Comparison of ENCODE assay signal across 10 cellular contexts in genomic region chr18:27184115-27185024, GRCh38. TPM values are rescaled to one million over a fixed set of nuclear protein-coding genes. Genes with fewer than 3 reads are reported as not detected.
DNase-seq lines count a peak whose midpoint lies in the region; ATAC-seq and TF ChIP-seq lines count a peak whose summit lies in the region.
"Had no signal": no experiment of that assay in that cellular context is flagged by ENCODE, and none has a peak within 500 bp of the region (broad histone marks: within the 10 kb centered on the region; RNA-seq: fewer than 3 reads in every experiment).

No MANE protein-coding gene starts in this region.

- ATAC-seq in body of pancreas (peak; percentile 21), HG02885 (IDR thresholded peaks at IDR 0.05; ENCODE audit: poor library complexity, unreplicated experiment) (no peak)
- no peak for ATAC-seq in activated CD4-positive, alpha-beta T cell treated with anti-CD3 and anti-CD28 coated beads for 36 hours

- no peak overlapping the region; the same call in 1 of the 2 replicates for H3K9ac ChIP-seq in HUES64 (ENCODE audit: low read depth, low read length)

- H3K36me3 Mint-ChIP-seq in activated CD4-positive, alpha-beta T cell treated with anti-CD3 and anti-CD28 coated beads for 36 hours (ENCODE audit: low read depth), result no peaks in the 10 kb centered on the region

- peaks cover 39% of the 10 kb centered on the region for H3K27me3 ChIP-seq in HUES64 (ENCODE audit: insufficient read depth, low read length)
- no peaks in the 10 kb centered on the region for H3K27me3 ChIP-seq in body of pancreas
- H3K27me3 ChIP-seq in stomach, result peaks cover 0 to 27% (median 19%) of the 10 kb centered on the region in 3 donors

- no peak for TF ChIP-seq CTCF in body of pancreas (IDR thresholded peaks at IDR 0.05)
- TF ChIP-seq CTCF in stomach (IDR thresholded peaks at IDR 0.05), result no peak

- POLR2A ChIA-PET in activated CD4-positive, alpha-beta T cell treated with anti-CD3 and anti-CD28 coated beads for 36 hours (lab: Charles Lee), result no interaction called here

- no peak for TF ChIP-seq EP300 in stomach (IDR thresholded peaks at IDR 0.05)

- no peaks in the 10 kb centered on the region for H3K36me3 ChIP-seq in HUES64 (ENCODE audit: insufficient read depth, low read length)
- H3K36me3 ChIP-seq in body of pancreas (replicated peaks in 1 of 2; ENCODE audit: insufficient read depth in 1 of 2, low read depth in 2 of 2), result no peaks in the 10 kb centered on the region
- H3K36me3 ChIP-seq in stomach, result no peaks in the 10 kb centered on the region

- H3K9me3 ChIP-seq in HUES64 (ENCODE audit: insufficient read depth, low read depth, low read length), result no peaks in the 10 kb centered on the region
- no peaks in the 10 kb centered on the region for H3K9me3 ChIP-seq in body of pancreas
- no peaks in the 10 kb centered on the region for H3K9me3 ChIP-seq in stomach

- peaks cover 27% of the 10 kb centered on the region for H3K27me3 Mint-ChIP-seq in activated CD4-positive, alpha-beta T cell treated with anti-CD3 and anti-CD28 coated beads for 36 hours

- TF ChIP-seq POLR2A in body of pancreas (IDR thresholded peaks at IDR 0.05), result no peak
- TF ChIP-seq POLR2A in stomach (IDR thresholded peaks at IDR 0.05), result no peak

- H3K4me1 Mint-ChIP-seq in activated CD4-positive, alpha-beta T cell treated with anti-CD3 and anti-CD28 coated beads for 36 hours, result peaks cover 2% of the 10 kb centered on the region

- H3K27ac ChIP-seq in HUES64 (ENCODE audit: low read depth, low read length), result no peak overlapping the region
- H3K27ac ChIP-seq in body of pancreas, result peak overlapping the region in 3 of 4 donors; percentile 67 to 76 (median 67)
- no peak overlapping the region for H3K27ac ChIP-seq in stomach

- H3K4me3 ChIP-seq in HUES64 (ENCODE audit: low read length) (peak overlapping the region; percentile 75), body of pancreas (peak overlapping the region; percentile 37 to 41), stomach (peak overlapping the region; percentile 38 to 58 (median 49))

- no peaks in the 10 kb centered on the region for H3K9me3 Mint-ChIP-seq in activated CD4-positive, alpha-beta T cell treated with anti-CD3 and anti-CD28 coated beads for 36 hours (ENCODE audit: low read depth)
- H3K9me3 Mint-ChIP-seq: activated naive CD4-positive, alpha-beta T cell treated with anti-CD3 and anti-CD28 coated beads for 36 hours had no signal

- H3K4me3 Mint-ChIP-seq in activated CD4-positive, alpha-beta T cell treated with anti-CD3 and anti-CD28 coated beads for 36 hours, result no peak overlapping the region
- H3K4me3 Mint-ChIP-seq: activated naive CD4-positive, alpha-beta T cell treated with anti-CD3 and anti-CD28 coated beads for 36 hours had no signal

- H3K4me1 ChIP-seq in HUES64 (ENCODE audit: insufficient read depth, low read length) (peaks cover 15% of the 10 kb centered on the region; the same call in 1 of the 2 replicates), body of pancreas (peaks cover 22% of the 10 kb centered on the region), stomach (peaks cover 3 to 17% (median 11%) of the 10 kb centered on the region in 4 donors)

- WGBS in HUES64, result 6% methylated on average over 31 of the region's 33 CpGs
- WGBS in body of pancreas, 2 donors, result 4% methylated on average over 32 to 33 of the region's 33 CpGs
- 3 to 7% (median 4%) methylated on average over 29 to 33 of the region's 33 CpGs for WGBS in stomach, 5 donors

- no peak overlapping the region for H3K27ac Mint-ChIP-seq in activated CD4-positive, alpha-beta T cell treated with anti-CD3 and anti-CD28 coated beads for 36 hours
- H3K27ac Mint-ChIP-seq: activated naive CD4-positive, alpha-beta T cell treated with anti-CD3 and anti-CD28 coated beads for 36 hours had no signal

- CTCF ChIA-PET in activated CD4-positive, alpha-beta T cell treated with anti-CD3 and anti-CD28 coated beads for 36 hours (lab: Charles Lee), result no interaction called here

- DNase-seq in body of pancreas (peak in 2 of 4 donors; percentile 12 to 13), kidney tubule cell (ENCODE audit: low spot score) (peak; percentile 21), stomach (no peak), LoVo (ENCODE audit: low spot score) (no peak)
- no peak for DNase-seq in activated CD4-positive, alpha-beta T cell treated with anti-CD3 and anti-CD28 coated beads for 36 hours
- DNase-seq: activated naive CD4-positive, alpha-beta T cell treated with anti-CD3 and anti-CD28 coated beads for 36 hours; HCEC 1CT had no signal

- intact Hi-C loops in body of pancreas (cut with DNase I) (no loop called here), stomach (cut with DNase I; ENCODE audit: low total_unique reads) (no loop called here)
- intact Hi-C loops in activated CD4-positive, alpha-beta T cell treated with anti-CD3 and anti-CD28 coated beads for 36 hours (cut with DNase I, micrococcal nuclease), result loop anchor here in 1 of 2 experiments (5.0 kb wide), 1 partner anchor 48 kb away; no protein-coding TSS in a partner anchor

RNA-seq across cellular contexts. Expression of gene CHST9, which starts 0.7 kb away (rescaled TPM):
- 7.1 TPM for polyA plus RNA-seq in HUES64 (2013, experiment 1 of 2)
- polyA plus RNA-seq in HUES64 (2013, experiment 2 of 2), result 6.3 TPM
- total RNA-seq in body of pancreas (1 to 10 TPM; 4.3 to 6.7 TPM), stomach (1 to 10 TPM in 2 of 5 donors, under 1 TPM in 2, not detected in 1; 0.29 to 2.2 (median 1.1) TPM)
- polyA plus RNA-seq in stomach, result 1 to 10 TPM in 1 of 3 donors, under 1 TPM in 1, not detected in 1; 0.37 to 1.5 TPM
- total RNA-seq in activated CD4-positive, alpha-beta T cell treated with anti-CD3 and anti-CD28 coated beads for 36 hours, result not detected
- total RNA-seq: activated naive CD4-positive, alpha-beta T cell treated with anti-CD3 and anti-CD28 coated beads for 36 hours; LHCN-M2 had no signal

Comparison
In these comparisons a context has a peak if more than half of its experiments do, and no peak if none do; other contexts are left out.
1. H3K27ac ChIP-seq: peak in body of pancreas (3 of 4); none in HUES64 (single experiment) and stomach (0 of 5).
2. Peak in every context shown above with its lines, with median percentiles within 50 percentile points of each other: H3K4me3 ChIP-seq.